In genomic region chr1:15280416-15280815, GRCh38 we compare ENCODE assay signal across 15 cellular contexts. TPM values are rescaled to one million over a fixed set of nuclear protein-coding genes. Genes with fewer than 3 reads are reported as not detected.
DNase-seq lines count a peak whose midpoint lies in the region; ATAC-seq and TF ChIP-seq lines count a peak whose summit lies in the region.
"Had no signal": no experiment of that assay in that cellular context is flagged by ENCODE, and none has a peak within 500 bp of the region (broad histone marks: within the 10 kb centered on the region; RNA-seq: fewer than 3 reads in every experiment).

No MANE protein-coding gene starts in this region.

- no peaks in the 10 kb centered on the region for H3K9me3 ChIP-seq in Loucy (ENCODE audit: insufficient read depth, low read depth, low read length)
- no peaks in the 10 kb centered on the region for H3K9me3 ChIP-seq in neuronal stem cell (replicated peaks in 1 of 2; ENCODE audit: control insufficient read depth in 2 of 2, insufficient read depth in 1 of 2, low read depth in 1 of 2, low read length in 2 of 2)
- H3K9me3 ChIP-seq in hepatocyte (ENCODE audit: low read depth) = no peaks in the 10 kb centered on the region

- H3K14ac ChIP-seq in neuronal stem cell (ENCODE audit: low read length) = no peak overlapping the region

- DNase-seq in islet precursor cell = peak; percentile 42
- no peak for DNase-seq in neuronal stem cell (ENCODE audit: low spot score)
- DNase-seq in cerebellum (ENCODE audit: low spot score) = no peak
- DNase-seq in activated CD8-positive, alpha-beta memory T cell treated with anti-CD3 and anti-CD28 coated beads, Interleukin-2, amount 10 ng/mL, durations not matched to agents 7 days and 5 days = no peak
- no peak for DNase-seq in hepatocyte (ENCODE audit: low spot score)
- DNase-seq: C1 segment of cervical spinal cord; Calu3; CD4-positive, alpha-beta memory T cell; COR-L47; DMS153; DND-41; H7; HCEC 1CT had no signal

- ATAC-seq in activated CD8-positive, alpha-beta memory T cell treated with anti-CD3 and anti-CD28 coated beads, Interleukin-2, amount 10 ng/mL, durations not matched to agents 7 days and 5 days = no peak

- H2AK5ac ChIP-seq in neuronal stem cell (ENCODE audit: low read depth, low read length) = no peak overlapping the region

- H3K27me3 ChIP-seq in Loucy (ENCODE audit: insufficient read depth, low read length, poor library complexity, severe bottlenecking) (no peaks in the 10 kb centered on the region), neuronal stem cell (ENCODE audit: control insufficient read depth in 3 of 3, insufficient read depth in 3 of 3, low read depth in 1 of 3, low read length in 3 of 3) (peaks cover 0 to 6% (median 0%) of the 10 kb centered on the region in 3 experiments), hepatocyte (no peaks in the 10 kb centered on the region)

- no peaks in the 10 kb centered on the region for H3K9me3 Mint-ChIP-seq in activated CD8-positive, alpha-beta memory T cell treated with anti-CD3 and anti-CD28 coated beads, Interleukin-2, amount 10 ng/mL, durations not matched to agents 7 days and 5 days (ENCODE audit: low read depth)
- H3K9me3 Mint-ChIP-seq: CD4-positive, alpha-beta memory T cell had no signal

- H3K4me2 ChIP-seq in Loucy (ENCODE audit: low read depth, low read length, poor library complexity, severe bottlenecking) = no peak overlapping the region
- H3K4me2 ChIP-seq in neuronal stem cell (ENCODE audit: insufficient read depth, low read length, poor library complexity, severe bottlenecking) = no peak overlapping the region
- no peak overlapping the region for H3K4me2 ChIP-seq in hepatocyte

- no peak overlapping the region for H2BK15ac ChIP-seq in neuronal stem cell (ENCODE audit: low read length)

- H2BK5ac ChIP-seq in neuronal stem cell (ENCODE audit: low read length) = no peak overlapping the region

- H3K79me2 ChIP-seq in Loucy (ENCODE audit: insufficient read depth, low read length) = no peaks in the 10 kb centered on the region
- H3K79me2 ChIP-seq in hepatocyte = no peaks in the 10 kb centered on the region

- no peak overlapping the region for H2BK120ac ChIP-seq in neuronal stem cell (ENCODE audit: low read depth, low read length)

- H3K4me3 Mint-ChIP-seq in activated CD8-positive, alpha-beta memory T cell treated with anti-CD3 and anti-CD28 coated beads, Interleukin-2, amount 10 ng/mL, durations not matched to agents 7 days and 5 days = no peak overlapping the region
- H3K4me3 Mint-ChIP-seq: CD4-positive, alpha-beta memory T cell had no signal

- no peaks in the 10 kb centered on the region for H3K79me1 ChIP-seq in neuronal stem cell (ENCODE audit: low read depth, low read length)

- H3K18ac ChIP-seq in neuronal stem cell (ENCODE audit: low read length) = no peak overlapping the region

- H3K4ac ChIP-seq in neuronal stem cell (ENCODE audit: low read length) = no peak overlapping the region

- peaks cover 38% of the 10 kb centered on the region for H3K27me3 Mint-ChIP-seq in activated CD8-positive, alpha-beta memory T cell treated with anti-CD3 and anti-CD28 coated beads, Interleukin-2, amount 10 ng/mL, durations not matched to agents 7 days and 5 days

- no peaks in the 10 kb centered on the region for H3F3A ChIP-seq in Loucy (ENCODE audit: low read depth)

- H2AFZ ChIP-seq in Loucy (ENCODE audit: low read length) (0 out of 2 replicates have a peak overlapping the region, but pooled peaks have one; percentile 11), neuronal stem cell (ENCODE audit: low read length) (peak overlapping the region; percentile 70), hepatocyte (no peak overlapping the region)

- no CpG with 5 or more reads among the region's 10 CpGs for WGBS in neuronal stem cell (ENCODE audit: extremely low coverage in 2 of 2, insufficient read length in 2 of 2, insufficient replicate concordance in 1 of 2), 2 donors
- 90% methylated on average over 10 of the region's 10 CpGs for WGBS in hepatocyte (ENCODE audit: low lambda C conversion rate, missing lambda C conversion rate)

- no peak overlapping the region for H3K27ac Mint-ChIP-seq in activated CD8-positive, alpha-beta memory T cell treated with anti-CD3 and anti-CD28 coated beads, Interleukin-2, amount 10 ng/mL, durations not matched to agents 7 days and 5 days
- H3K27ac Mint-ChIP-seq: CD4-positive, alpha-beta memory T cell had no signal

- H3K23ac ChIP-seq in neuronal stem cell (ENCODE audit: low read depth, low read length, poor library complexity) = no peak overlapping the region

- no peak overlapping the region for H3K27ac ChIP-seq in neuronal stem cell (replicated peaks; ENCODE audit: low read length)
- no peak overlapping the region for H3K27ac ChIP-seq in hepatocyte

- no peak overlapping the region for H4K8ac ChIP-seq in neuronal stem cell (ENCODE audit: low read depth, low read length)

- H3K4me1 ChIP-seq in Loucy (ENCODE audit: insufficient read depth, low read length, poor library complexity, severe bottlenecking) = no peaks in the 10 kb centered on the region
- peaks cover 0 to 5% of the 10 kb centered on the region in 2 donors for H3K4me1 ChIP-seq in neuronal stem cell (ENCODE audit: control insufficient read depth in 2 of 2, insufficient read depth in 1 of 2, low read depth in 1 of 2, low read length in 2 of 2)
- peaks cover 11% of the 10 kb centered on the region for H3K4me1 ChIP-seq in hepatocyte (ENCODE audit: insufficient read depth)

- no peak overlapping the region for H3K9ac ChIP-seq in Loucy (ENCODE audit: low read depth, low read length, poor library complexity, severe bottlenecking)
- H3K9ac ChIP-seq in neuronal stem cell (ENCODE audit: low read depth, low read length, poor library complexity) = peak overlapping the region; percentile 1

- H3K4me3 ChIP-seq in Loucy (ENCODE audit: low read length, poor library complexity, severe bottlenecking) (no peak overlapping the region), neuronal stem cell (ENCODE audit: low read length in 2 of 2) (no peak overlapping the region), hepatocyte (no peak overlapping the region)

- H4K20me1 ChIP-seq in Loucy (ENCODE audit: insufficient read depth, low read length, poor library complexity, severe bottlenecking) = no peaks in the 10 kb centered on the region
- no peaks in the 10 kb centered on the region for H4K20me1 ChIP-seq in hepatocyte (ENCODE audit: insufficient read depth, poor library complexity, severe bottlenecking)

- peaks cover 1% of the 10 kb centered on the region for H3K4me1 Mint-ChIP-seq in activated CD8-positive, alpha-beta memory T cell treated with anti-CD3 and anti-CD28 coated beads, Interleukin-2, amount 10 ng/mL, durations not matched to agents 7 days and 5 days
- H3K4me1 Mint-ChIP-seq: CD4-positive, alpha-beta memory T cell had no signal

- TF ChIP-seq CTCF in Loucy (conservative IDR thresholded peaks at IDR 0.05; ENCODE audit: low read length) (no peak), hepatocyte (IDR thresholded peaks at IDR 0.05; ENCODE audit: poor library complexity) (no peak)

- H3K36me3 Mint-ChIP-seq in activated CD8-positive, alpha-beta memory T cell treated with anti-CD3 and anti-CD28 coated beads, Interleukin-2, amount 10 ng/mL, durations not matched to agents 7 days and 5 days = no peaks in the 10 kb centered on the region
- H3K36me3 Mint-ChIP-seq: CD4-positive, alpha-beta memory T cell had no signal

- no peak overlapping the region for H4K91ac ChIP-seq in neuronal stem cell (ENCODE audit: low read depth, low read length, poor library complexity)

- no peak overlapping the region for H2BK12ac ChIP-seq in neuronal stem cell (ENCODE audit: low read length)

- CTCF ChIA-PET in activated CD8-positive, alpha-beta memory T cell treated with anti-CD3 and anti-CD28 coated beads, Interleukin-2, amount 10 ng/mL, durations not matched to agents 7 days and 5 days (lab: Charles Lee) = interaction anchor here (1.0 kb wide), 1 partner anchor 152 kb away, joined by 3 read pairs; no protein-coding TSS in a partner anchor

- no peaks in the 10 kb centered on the region for H3K9me2 ChIP-seq in Loucy (replicated peaks; ENCODE audit: low read depth, low read length)
- no peaks in the 10 kb centered on the region for H3K9me2 ChIP-seq in hepatocyte (replicated peaks; ENCODE audit: insufficient read depth)

- H3K36me3 ChIP-seq in Loucy (ENCODE audit: insufficient read depth, low read length) (no peaks in the 10 kb centered on the region), neuronal stem cell (replicated peaks in 1 of 2; ENCODE audit: control insufficient read depth in 2 of 2, insufficient read depth in 2 of 2, low read length in 2 of 2) (no peaks in the 10 kb centered on the region), hepatocyte (replicated peaks; ENCODE audit: insufficient read depth, low read depth) (no peaks in the 10 kb centered on the region)

RNA-seq across cellular contexts. Expression of gene FHAD1, which starts 33.4 kb away (rescaled TPM):
- 1.8 TPM for polyA plus RNA-seq in neuronal stem cell (2013, experiment 1 of 2)
- 1.8 TPM for polyA plus RNA-seq in neuronal stem cell (2013, experiment 2 of 2)
- total RNA-seq in cerebellum (2.4 TPM), hepatocyte (0.13 and 0.24 TPM in 2 replicates)
- not detected for total RNA-seq in activated CD8-positive, alpha-beta memory T cell treated with anti-CD3 and anti-CD28 coated beads, Interleukin-2, amount 10 ng/mL, durations not matched to agents 7 days and 5 days
- 0.16 and 0.68 TPM in 2 replicates for polyA plus RNA-seq in hepatocyte
- total RNA-seq: CD4-positive, alpha-beta memory T cell had no signal
- polyA plus RNA-seq: BJ had no signal
